Comparison of ENCODE assay signal across 16 cellular contexts in the genomic region with DNA sequence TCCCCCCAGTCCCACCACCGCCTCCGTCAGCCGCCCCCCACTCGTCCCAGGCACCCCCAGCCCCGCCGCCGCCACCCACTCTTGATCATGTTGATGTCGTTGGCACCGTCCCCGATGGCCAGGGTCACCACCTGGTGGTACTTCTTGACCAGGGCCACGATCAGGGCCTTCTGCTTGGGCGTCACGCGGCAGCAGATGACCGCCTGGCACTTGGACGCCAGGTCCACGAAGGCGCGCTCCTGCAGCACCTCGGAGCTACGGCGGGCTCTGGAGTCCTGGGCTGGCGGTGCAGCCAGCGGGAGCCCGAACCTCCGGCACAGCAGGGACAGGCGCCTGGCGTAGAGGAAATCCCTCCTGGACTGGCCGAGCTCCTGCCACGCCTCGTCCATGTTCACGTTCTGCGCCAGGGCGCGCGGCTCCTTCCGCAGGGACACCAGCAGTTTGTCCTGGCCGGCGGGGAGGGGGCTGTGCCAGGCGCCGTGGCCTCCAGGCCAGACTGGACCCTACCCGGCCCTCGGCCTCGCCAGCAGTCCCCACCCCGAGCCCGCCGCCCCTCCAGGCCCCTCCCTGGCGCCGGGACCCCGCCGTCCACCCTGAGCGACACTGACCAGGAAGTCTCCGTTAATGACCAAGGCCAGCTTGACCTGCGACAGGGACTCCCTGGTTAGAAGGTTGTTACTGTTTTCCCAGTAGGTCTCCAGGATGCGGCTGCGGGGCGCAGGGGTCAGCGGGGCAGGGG. TPM values are rescaled to one million over a fixed set of nuclear protein-coding genes. Genes with fewer than 3 reads are reported as not detected.
A peak's percentile ranks its signal among the peaks of the same experiment; 100 is the strongest.
DNase-seq lines count a peak whose midpoint lies in the region; ATAC-seq and TF ChIP-seq lines count a peak whose summit lies in the region.
"Had no signal": no experiment of that assay in that cellular context is flagged by ENCODE, and none has a peak within 500 bp of the region (broad histone marks: within the 10 kb centered on the region; RNA-seq: fewer than 3 reads in every experiment).

No MANE protein-coding gene starts in this region.

- intact Hi-C loops in heart left ventricle (cut with DNase I), result loop anchor here in 3 of 10 donors (5.0 to 10.0 kb wide), 2 partner anchors 38 to 245 kb away; no protein-coding TSS in a partner anchor
- intact Hi-C loops in Right ventricle myocardium superior (cut with DNase I), result no loop called here
- intact Hi-C loops in upper lobe of right lung (cut with DNase I), result no loop called here

- no peak for DNase-seq in heart left ventricle
- DNase-seq in Right ventricle myocardium superior, result no peak
- DNase-seq in chondrocyte (ENCODE audit: low spot score), result peak; percentile 75
- DNase-seq in left kidney (ENCODE audit: low read depth, low spot score), result peak; percentile 49
- DNase-seq in upper lobe of right lung, result no peak
- no peak for DNase-seq in OCI-M2 (lab: John Stamatoyannopoulos, UW; ENCODE audit: unreplicated experiment)
- DNase-seq: GOT3, NCI-H1092, NCI-H446 treated with DMSO at 0.1 percent for 48 hours had no signal

- no peaks in the 10 kb centered on the region for H3K9me3 Mint-ChIP-seq in chondrocyte (ENCODE audit: low read depth)

- no peak overlapping the region for H3K27ac Mint-ChIP-seq in chondrocyte (ENCODE audit: unreplicated experiment)

- ATAC-seq in heart left ventricle (peak in 2 of 4 donors; percentile 31 to 53), Right ventricle myocardium superior (ENCODE audit: poor library complexity) (no peak), upper lobe of right lung (peak; percentile 8), HG03432 (IDR thresholded peaks at IDR 0.05; ENCODE audit: unreplicated experiment) (no peak), HG03439 (IDR thresholded peaks at IDR 0.05; ENCODE audit: unreplicated experiment) (no peak)

- WGBS in heart left ventricle, 4 donors, result 16 to 41% (median 19%) methylated on average over 19 to 58 of the region's 58 CpGs

- no peaks in the 10 kb centered on the region for H3K4me1 Mint-ChIP-seq in chondrocyte (ENCODE audit: low read depth)

- H3K9me3 ChIP-seq in heart left ventricle (no peaks in the 10 kb centered on the region), upper lobe of right lung (no peaks in the 10 kb centered on the region)

- H3K4me3 Mint-ChIP-seq in chondrocyte (ENCODE audit: unreplicated experiment), result no peak overlapping the region

- H3K27me3 ChIP-seq in heart left ventricle (peaks cover 4 to 48% (median 21%) of the 10 kb centered on the region in 9 donors), upper lobe of right lung (peaks cover 34% of the 10 kb centered on the region)

- TF ChIP-seq CTCF in heart left ventricle (IDR thresholded peaks at IDR 0.05) (no peak), chondrocyte (IDR thresholded peaks at IDR 0.05) (no peak), upper lobe of right lung (IDR thresholded peaks at IDR 0.05) (no peak)

- peaks cover 0 to 14% (median 0%) of the 10 kb centered on the region in 12 donors for H3K4me1 ChIP-seq in heart left ventricle
- peaks cover 5% of the 10 kb centered on the region for H3K4me1 ChIP-seq in upper lobe of right lung

- H3K27me3 Mint-ChIP-seq in chondrocyte (ENCODE audit: low read depth), result peaks cover 14% of the 10 kb centered on the region

- H3K4me3 ChIP-seq in heart left ventricle (peak overlapping the region in 10 of 12 donors; percentile 9 to 46 (median 29)), upper lobe of right lung (peak overlapping the region; percentile 14)

- TF ChIP-seq POLR2A in heart left ventricle (IDR thresholded peaks at IDR 0.05), result no peak

- H3K36me3 ChIP-seq in heart left ventricle (no peaks in the 10 kb centered on the region), upper lobe of right lung (no peaks in the 10 kb centered on the region)

- H3K36me3 Mint-ChIP-seq in chondrocyte (ENCODE audit: low read depth), result no peaks in the 10 kb centered on the region

- H3K27ac ChIP-seq in heart left ventricle, result peak overlapping the region in 1 of 12 donors; percentile 22
- H3K27ac ChIP-seq in upper lobe of right lung, result no peak overlapping the region

RNA-seq across cellular contexts. Expression of gene ATP8B3, which starts 22.6 kb away (rescaled TPM):
- total RNA-seq in heart left ventricle, result 1 to 10 TPM in 3 of 9 donors, under 1 TPM in 6; 0.19 to 3.5 (median 0.72) TPM
- under 1 TPM; 0.42 to 0.78 TPM for polyA plus RNA-seq in heart left ventricle
- total RNA-seq in Right ventricle myocardium superior, result 0.46 TPM
- total RNA-seq in chondrocyte, result 1.9 to 6.0 TPM (median 5.7 TPM) in 3 replicates
- total RNA-seq in upper lobe of right lung, result 0.64 TPM

RNA-seq across cellular contexts. Expression of gene ONECUT3, which starts 36.1 kb away (rescaled TPM):
- not detected for total RNA-seq in heart left ventricle
- not detected for polyA plus RNA-seq in heart left ventricle
- not detected for total RNA-seq in Right ventricle myocardium superior
- not detected in 3 replicates for total RNA-seq in chondrocyte
- total RNA-seq in upper lobe of right lung, result not detected
- total RNA-seq: aorta; posterior vena cava; RPMI7951; T-helper 2 cell treated with Interferon-gamma antibody and Interleukin-4, amounts not matched to agents 100 ng/mL and 5 ng/mL, for 36 hours; urinary bladder had no signal
- polyA plus RNA-seq: urinary bladder had no signal

RNA-seq across cellular contexts. Expression of gene REXO1, which starts 58.8 kb away (rescaled TPM):
- 10 to 100 TPM; 13.2 to 22.4 (median 16.5) TPM for total RNA-seq in heart left ventricle
- polyA plus RNA-seq in heart left ventricle, result 10 to 100 TPM; 16.3 to 16.4 TPM
- total RNA-seq in Right ventricle myocardium superior, result 13.6 TPM
- 22.2 to 24.9 TPM (median 24.9 TPM) in 3 replicates for total RNA-seq in chondrocyte
- 37.2 TPM for total RNA-seq in upper lobe of right lung

Comparison
In these comparisons a context has a peak if more than half of its experiments do, and no peak if none do; other contexts are left out.
1. DNase-seq: peak in chondrocyte (single experiment) and left kidney (single experiment); none in heart left ventricle (0 of 5), Right ventricle myocardium superior (single experiment), upper lobe of right lung (single experiment) and OCI-M2 (single experiment).